Comparison of ENCODE assay signal across 1 cellular context in the genomic region with DNA sequence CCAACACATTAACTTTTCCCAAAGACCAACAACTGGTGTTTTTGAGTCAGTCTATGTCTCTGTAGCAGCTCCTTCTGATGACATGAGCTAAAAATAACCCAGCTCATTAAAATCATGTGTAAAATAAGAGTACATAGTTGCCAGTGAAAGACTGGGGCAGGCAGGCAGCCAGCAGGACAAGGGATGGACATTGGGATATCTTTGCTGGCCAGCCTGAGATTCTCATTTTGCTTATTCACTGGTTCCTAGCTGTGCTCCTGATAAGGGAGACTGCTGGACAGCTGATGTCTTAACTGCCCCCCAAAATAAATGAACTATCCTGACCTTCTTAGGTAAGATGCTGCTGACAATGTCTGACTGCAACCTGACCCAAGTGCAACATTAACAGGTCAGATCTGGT.
TF ChIP-seq lines count a peak whose summit lies in the region.

No MANE protein-coding gene starts in this region.

TF ChIP-seq in K562, 482 proteins besides CTCF, POLR2A, EP300 and RAD21 (continued from another document and continues in another):
- TF ChIP-seq RBM22 (IDR thresholded peaks at IDR 0.05; ENCODE audit: low read depth, low read length, poor library complexity, severe bottlenecking) (no peak), ZNF124 (CRISPR knock-in tag; IDR thresholded peaks at IDR 0.05) (no peak), PML (IDR thresholded peaks at IDR 0.05; ENCODE audit: low read length) (no peak), CAMTA2 (CRISPR knock-in tag; conservative IDR thresholded peaks at IDR 0.05) (no peak), ZNF431 (CRISPR knock-in tag; IDR thresholded peaks at IDR 0.05) (no peak), RNF2 (IDR thresholded peaks at IDR 0.05) (no peak), CHCHD3 (CRISPR knock-in tag; IDR thresholded peaks at IDR 0.05) (no peak), PHTF2 (CRISPR knock-in tag; IDR thresholded peaks at IDR 0.05) (no peak), ZSCAN32 (CRISPR knock-in tag; IDR thresholded peaks at IDR 0.05) (no peak), KHSRP (IDR thresholded peaks at IDR 0.05) (no peak), BCOR (IDR thresholded peaks at IDR 0.05) (no peak), STAG1 (CRISPR knock-in tag; IDR thresholded peaks at IDR 0.05; ENCODE audit: borderline replicate concordance) (no peak), MAFF (IDR thresholded peaks at IDR 0.05; ENCODE audit: low read length) (peak; percentile 42; the same call in 1 of the 2 replicates), ZNF780A (CRISPR knock-in tag; IDR thresholded peaks at IDR 0.05) (no peak), EP400 (IDR thresholded peaks at IDR 0.05) (no peak), NELFE (IDR thresholded peaks at IDR 0.05; ENCODE audit: insufficient read depth, insufficient read length) (no peak), ZNF584 (CRISPR knock-in tag; IDR thresholded peaks at IDR 0.05; ENCODE audit: low read depth) (no peak), HNRNPLL (IDR thresholded peaks at IDR 0.05; ENCODE audit: low read depth, low read length, poor library complexity, severe bottlenecking) (no peak), ZFP30 (CRISPR knock-in tag; IDR thresholded peaks at IDR 0.05; ENCODE audit: borderline replicate concordance) (no peak), MAZ (CRISPR knock-in tag; conservative IDR thresholded peaks at IDR 0.05 in 1 of 2, IDR thresholded peaks at IDR 0.05 in 1 of 2) (no peak; a peak in 1 of 4 replicates), FOSL1 (tag; conservative IDR thresholded peaks at IDR 0.05) (peak; percentile 37; the same call in 1 of the 2 replicates), CREBBP (IDR thresholded peaks at IDR 0.05; ENCODE audit: low read depth, low read length) (no peak), NR2F6 (CRISPR knock-in tag; IDR thresholded peaks at IDR 0.05) (no peak), ZNF224 (CRISPR knock-in tag; IDR thresholded peaks at IDR 0.05) (no peak), ZNF79 (CRISPR knock-in tag; IDR thresholded peaks at IDR 0.05; ENCODE audit: low read depth) (no peak), PURB (CRISPR knock-in tag; IDR thresholded peaks at IDR 0.05; ENCODE audit: low read depth) (no peak), PCBP2 (IDR thresholded peaks at IDR 0.05; ENCODE audit: low read depth, low read length, poor library complexity, severe bottlenecking) (no peak), HDAC2 (IDR thresholded peaks at IDR 0.05) (0 out of 2 replicates have a peak, but pooled peaks have one; percentile 50), JUN (IDR thresholded peaks at IDR 0.05; ENCODE audit: borderline replicate concordance, low read depth, low read length) (no peak), JUN (CRISPR knock-in tag; IDR thresholded peaks at IDR 0.05; ENCODE audit: borderline replicate concordance) (no peak), MAFK (IDR thresholded peaks at IDR 0.05; ENCODE audit: low read length) (peak; percentile 66; the same call in 1 of the 2 replicates), SOX6 (IDR thresholded peaks at IDR 0.05) (peak; percentile 75), ZNF583 (CRISPR knock-in tag; IDR thresholded peaks at IDR 0.05) (no peak), KAT7 (CRISPR knock-in tag; IDR thresholded peaks at IDR 0.05; ENCODE audit: borderline replicate concordance) (no peak), NR2C1 (IDR thresholded peaks at IDR 0.05) (no peak; the same call in 1 of the 2 replicates), NR2C1 (tag; IDR thresholded peaks at IDR 0.05) (peak; percentile 43), TEAD2 (tag; IDR thresholded peaks at IDR 0.05) (no peak), ZNF699 (CRISPR knock-in tag; IDR thresholded peaks at IDR 0.05; ENCODE audit: insufficient replicate concordance) (no peak), ZNF253 (CRISPR knock-in tag; conservative IDR thresholded peaks at IDR 0.05) (no peak), HDAC3 (IDR thresholded peaks at IDR 0.05; ENCODE audit: borderline replicate concordance, partially characterized antibody) (no peak), ZNF77 (CRISPR knock-in tag; IDR thresholded peaks at IDR 0.05) (no peak), ZNF197 (CRISPR knock-in tag; IDR thresholded peaks at IDR 0.05; ENCODE audit: low read depth) (no peak), ZNF766 (CRISPR knock-in tag; conservative IDR thresholded peaks at IDR 0.05) (0 out of 2 replicates have a peak, but pooled peaks have one; percentile 48)
- TF ChIP-seq, protein P1, sequence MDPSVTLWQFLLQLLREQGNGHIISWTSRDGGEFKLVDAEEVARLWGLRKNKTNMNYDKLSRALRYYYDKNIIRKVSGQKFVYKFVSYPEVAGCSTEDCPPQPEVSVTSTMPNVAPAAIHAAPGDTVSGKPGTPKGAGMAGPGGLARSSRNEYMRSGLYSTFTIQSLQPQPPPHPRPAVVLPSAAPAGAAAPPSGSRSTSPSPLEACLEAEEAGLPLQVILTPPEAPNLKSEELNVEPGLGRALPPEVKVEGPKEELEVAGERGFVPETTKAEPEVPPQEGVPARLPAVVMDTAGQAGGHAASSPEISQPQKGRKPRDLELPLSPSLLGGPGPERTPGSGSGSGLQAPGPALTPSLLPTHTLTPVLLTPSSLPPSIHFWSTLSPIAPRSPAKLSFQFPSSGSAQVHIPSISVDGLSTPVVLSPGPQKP (CRISPR knock-in tag; IDR thresholded peaks at IDR 0.05) = no peak
- TF ChIP-seq, protein P2, sequence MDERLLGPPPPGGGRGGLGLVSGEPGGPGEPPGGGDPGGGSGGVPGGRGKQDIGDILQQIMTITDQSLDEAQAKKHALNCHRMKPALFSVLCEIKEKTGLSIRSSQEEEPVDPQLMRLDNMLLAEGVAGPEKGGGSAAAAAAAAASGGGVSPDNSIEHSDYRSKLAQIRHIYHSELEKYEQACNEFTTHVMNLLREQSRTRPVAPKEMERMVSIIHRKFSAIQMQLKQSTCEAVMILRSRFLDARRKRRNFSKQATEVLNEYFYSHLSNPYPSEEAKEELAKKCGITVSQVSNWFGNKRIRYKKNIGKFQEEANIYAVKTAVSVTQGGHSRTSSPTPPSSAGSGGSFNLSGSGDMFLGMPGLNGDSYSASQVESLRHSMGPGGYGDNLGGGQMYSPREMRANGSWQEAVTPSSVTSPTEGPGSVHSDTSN (CRISPR knock-in tag; IDR thresholded peaks at IDR 0.05; ENCODE audit: low read depth) = no peak
- TF ChIP-seq, protein P2 (tag; conservative IDR thresholded peaks at IDR 0.05; ENCODE audit: low read depth) = peak; percentile 74
- TF ChIP-seq, protein P3, sequence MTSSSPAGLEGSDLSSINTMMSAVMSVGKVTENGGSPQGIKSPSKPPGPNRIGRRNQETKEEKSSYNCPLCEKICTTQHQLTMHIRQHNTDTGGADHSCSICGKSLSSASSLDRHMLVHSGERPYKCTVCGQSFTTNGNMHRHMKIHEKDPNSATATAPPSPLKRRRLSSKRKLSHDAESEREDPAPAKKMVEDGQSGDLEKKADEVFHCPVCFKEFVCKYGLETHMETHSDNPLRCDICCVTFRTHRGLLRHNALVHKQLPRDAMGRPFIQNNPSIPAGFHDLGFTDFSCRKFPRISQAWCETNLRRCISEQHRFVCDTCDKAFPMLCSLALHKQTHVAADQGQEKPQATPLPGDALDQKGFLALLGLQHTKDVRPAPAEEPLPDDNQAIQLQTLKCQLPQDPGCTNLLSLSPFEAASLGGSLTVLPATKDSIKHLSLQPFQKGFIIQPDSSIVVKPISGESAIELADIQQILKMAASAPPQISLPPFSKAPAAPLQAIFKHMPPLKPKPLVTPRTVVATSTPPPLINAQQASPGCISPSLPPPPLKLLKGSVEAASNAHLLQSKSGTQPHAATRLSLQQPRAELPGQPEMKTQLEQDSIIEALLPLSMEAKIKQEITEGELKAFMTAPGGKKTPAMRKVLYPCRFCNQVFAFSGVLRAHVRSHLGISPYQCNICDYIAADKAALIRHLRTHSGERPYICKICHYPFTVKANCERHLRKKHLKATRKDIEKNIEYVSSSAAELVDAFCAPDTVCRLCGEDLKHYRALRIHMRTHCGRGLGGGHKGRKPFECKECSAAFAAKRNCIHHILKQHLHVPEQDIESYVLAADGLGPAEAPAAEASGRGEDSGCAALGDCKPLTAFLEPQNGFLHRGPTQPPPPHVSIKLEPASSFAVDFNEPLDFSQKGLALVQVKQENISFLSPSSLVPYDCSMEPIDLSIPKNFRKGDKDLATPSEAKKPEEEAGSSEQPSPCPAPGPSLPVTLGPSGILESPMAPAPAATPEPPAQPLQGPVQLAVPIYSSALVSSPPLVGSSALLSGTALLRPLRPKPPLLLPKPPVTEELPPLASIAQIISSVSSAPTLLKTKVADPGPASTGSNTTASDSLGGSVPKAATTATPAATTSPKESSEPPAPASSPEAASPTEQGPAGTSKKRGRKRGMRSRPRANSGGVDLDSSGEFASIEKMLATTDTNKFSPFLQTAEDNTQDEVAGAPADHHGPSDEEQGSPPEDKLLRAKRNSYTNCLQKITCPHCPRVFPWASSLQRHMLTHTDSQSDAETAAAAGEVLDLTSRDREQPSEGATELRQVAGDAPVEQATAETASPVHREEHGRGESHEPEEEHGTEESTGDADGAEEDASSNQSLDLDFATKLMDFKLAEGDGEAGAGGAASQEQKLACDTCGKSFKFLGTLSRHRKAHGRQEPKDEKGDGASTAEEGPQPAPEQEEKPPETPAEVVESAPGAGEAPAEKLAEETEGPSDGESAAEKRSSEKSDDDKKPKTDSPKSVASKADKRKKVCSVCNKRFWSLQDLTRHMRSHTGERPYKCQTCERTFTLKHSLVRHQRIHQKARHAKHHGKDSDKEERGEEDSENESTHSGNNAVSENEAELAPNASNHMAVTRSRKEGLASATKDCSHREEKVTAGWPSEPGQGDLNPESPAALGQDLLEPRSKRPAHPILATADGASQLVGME (CRISPR knock-in tag; IDR thresholded peaks at IDR 0.05) = no peak
- TF ChIP-seq, protein P4, sequence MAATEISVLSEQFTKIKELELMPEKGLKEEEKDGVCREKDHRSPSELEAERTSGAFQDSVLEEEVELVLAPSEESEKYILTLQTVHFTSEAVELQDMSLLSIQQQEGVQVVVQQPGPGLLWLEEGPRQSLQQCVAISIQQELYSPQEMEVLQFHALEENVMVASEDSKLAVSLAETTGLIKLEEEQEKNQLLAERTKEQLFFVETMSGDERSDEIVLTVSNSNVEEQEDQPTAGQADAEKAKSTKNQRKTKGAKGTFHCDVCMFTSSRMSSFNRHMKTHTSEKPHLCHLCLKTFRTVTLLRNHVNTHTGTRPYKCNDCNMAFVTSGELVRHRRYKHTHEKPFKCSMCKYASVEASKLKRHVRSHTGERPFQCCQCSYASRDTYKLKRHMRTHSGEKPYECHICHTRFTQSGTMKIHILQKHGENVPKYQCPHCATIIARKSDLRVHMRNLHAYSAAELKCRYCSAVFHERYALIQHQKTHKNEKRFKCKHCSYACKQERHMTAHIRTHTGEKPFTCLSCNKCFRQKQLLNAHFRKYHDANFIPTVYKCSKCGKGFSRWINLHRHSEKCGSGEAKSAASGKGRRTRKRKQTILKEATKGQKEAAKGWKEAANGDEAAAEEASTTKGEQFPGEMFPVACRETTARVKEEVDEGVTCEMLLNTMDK (IDR thresholded peaks at IDR 0.05; ENCODE audit: borderline replicate concordance, insufficient read depth, low read depth, low read length, poor library complexity, severe bottlenecking) = no peak
- TF ChIP-seq, protein P5, sequence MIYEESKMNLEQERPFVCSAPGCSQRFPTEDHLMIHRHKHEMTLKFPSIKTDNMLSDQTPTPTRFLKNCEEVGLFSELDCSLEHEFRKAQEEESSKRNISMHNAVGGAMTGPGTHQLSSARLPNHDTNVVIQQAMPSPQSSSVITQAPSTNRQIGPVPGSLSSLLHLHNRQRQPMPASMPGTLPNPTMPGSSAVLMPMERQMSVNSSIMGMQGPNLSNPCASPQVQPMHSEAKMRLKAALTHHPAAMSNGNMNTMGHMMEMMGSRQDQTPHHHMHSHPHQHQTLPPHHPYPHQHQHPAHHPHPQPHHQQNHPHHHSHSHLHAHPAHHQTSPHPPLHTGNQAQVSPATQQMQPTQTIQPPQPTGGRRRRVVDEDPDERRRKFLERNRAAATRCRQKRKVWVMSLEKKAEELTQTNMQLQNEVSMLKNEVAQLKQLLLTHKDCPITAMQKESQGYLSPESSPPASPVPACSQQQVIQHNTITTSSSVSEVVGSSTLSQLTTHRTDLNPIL (CRISPR knock-in tag; IDR thresholded peaks at IDR 0.05) = no peak
- TF ChIP-seq, protein P6, sequence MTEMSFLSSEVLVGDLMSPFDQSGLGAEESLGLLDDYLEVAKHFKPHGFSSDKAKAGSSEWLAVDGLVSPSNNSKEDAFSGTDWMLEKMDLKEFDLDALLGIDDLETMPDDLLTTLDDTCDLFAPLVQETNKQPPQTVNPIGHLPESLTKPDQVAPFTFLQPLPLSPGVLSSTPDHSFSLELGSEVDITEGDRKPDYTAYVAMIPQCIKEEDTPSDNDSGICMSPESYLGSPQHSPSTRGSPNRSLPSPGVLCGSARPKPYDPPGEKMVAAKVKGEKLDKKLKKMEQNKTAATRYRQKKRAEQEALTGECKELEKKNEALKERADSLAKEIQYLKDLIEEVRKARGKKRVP (CRISPR knock-in tag; IDR thresholded peaks at IDR 0.05) = no peak
- TF ChIP-seq, protein P7, sequence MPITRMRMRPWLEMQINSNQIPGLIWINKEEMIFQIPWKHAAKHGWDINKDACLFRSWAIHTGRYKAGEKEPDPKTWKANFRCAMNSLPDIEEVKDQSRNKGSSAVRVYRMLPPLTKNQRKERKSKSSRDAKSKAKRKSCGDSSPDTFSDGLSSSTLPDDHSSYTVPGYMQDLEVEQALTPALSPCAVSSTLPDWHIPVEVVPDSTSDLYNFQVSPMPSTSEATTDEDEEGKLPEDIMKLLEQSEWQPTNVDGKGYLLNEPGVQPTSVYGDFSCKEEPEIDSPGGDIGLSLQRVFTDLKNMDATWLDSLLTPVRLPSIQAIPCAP (CRISPR knock-in tag; IDR thresholded peaks at IDR 0.05; ENCODE audit: borderline replicate concordance) = no peak
- TF ChIP-seq, protein P8, sequence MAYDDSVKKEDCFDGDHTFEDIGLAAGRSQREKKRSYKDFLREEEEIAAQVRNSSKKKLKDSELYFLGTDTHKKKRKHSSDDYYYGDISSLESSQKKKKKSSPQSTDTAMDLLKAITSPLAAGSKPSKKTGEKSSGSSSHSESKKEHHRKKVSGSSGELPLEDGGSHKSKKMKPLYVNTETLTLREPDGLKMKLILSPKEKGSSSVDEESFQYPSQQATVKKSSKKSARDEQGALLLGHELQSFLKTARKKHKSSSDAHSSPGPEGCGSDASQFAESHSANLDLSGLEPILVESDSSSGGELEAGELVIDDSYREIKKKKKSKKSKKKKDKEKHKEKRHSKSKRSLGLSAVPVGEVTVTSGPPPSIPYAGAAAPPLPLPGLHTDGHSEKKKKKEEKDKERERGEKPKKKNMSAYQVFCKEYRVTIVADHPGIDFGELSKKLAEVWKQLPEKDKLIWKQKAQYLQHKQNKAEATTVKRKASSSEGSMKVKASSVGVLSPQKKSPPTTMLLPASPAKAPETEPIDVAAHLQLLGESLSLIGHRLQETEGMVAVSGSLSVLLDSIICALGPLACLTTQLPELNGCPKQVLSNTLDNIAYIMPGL (CRISPR knock-in tag; IDR thresholded peaks at IDR 0.05) = no peak
